Comparison of ENCODE assay signal across 8 cellular contexts in the genomic region with DNA sequence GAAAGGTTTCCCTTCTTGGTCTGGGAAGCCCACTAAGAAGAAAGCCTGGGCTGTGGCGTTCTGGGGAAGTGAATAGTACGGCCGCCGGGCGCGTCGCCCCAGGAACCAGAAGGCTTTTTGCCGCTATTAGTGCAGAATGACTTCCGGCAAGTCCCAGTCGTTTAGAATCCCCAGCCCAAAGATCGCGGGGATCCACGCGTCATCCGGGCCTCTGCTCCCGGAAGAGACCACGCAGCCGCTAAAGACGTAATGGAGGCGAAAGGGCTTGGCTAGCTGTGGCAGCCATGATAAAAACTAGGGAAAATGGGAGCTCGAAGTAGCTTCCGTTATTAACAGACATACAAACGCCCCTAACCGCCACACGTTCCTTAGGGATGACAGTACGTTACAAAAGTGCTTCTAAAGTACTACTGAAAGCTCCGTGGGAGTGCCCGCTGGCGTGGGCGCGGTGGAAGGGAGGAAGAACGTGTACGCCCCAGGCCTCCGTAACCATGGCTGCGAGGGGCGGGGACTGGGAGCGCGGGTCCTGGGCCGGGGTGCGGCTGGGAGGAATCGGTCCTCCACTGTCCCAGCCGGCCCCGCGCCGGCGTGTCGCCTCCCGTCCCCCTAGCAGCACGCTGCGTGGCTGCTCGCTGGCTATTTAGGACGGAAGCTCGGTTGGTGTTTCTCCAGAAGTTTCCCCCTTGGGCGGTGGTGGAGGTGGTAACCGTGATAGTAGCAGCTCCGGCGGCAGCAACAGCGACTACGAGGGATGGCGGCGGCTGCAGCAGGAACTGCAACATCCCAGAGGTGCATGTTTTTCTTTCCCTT. TPM values are rescaled to one million over a fixed set of nuclear protein-coding genes. Genes with fewer than 3 reads are reported as not detected.
DNase-seq lines count a peak whose midpoint lies in the region; ATAC-seq and TF ChIP-seq lines count a peak whose summit lies in the region.

SUGT1 (plus strand) TSS at position 667 of the 810 bp plus-strand sequence; CDS start at position 752, 85 bp downstream.

- ATAC-seq in GM21786 (IDR thresholded peaks at IDR 0.05; ENCODE audit: unreplicated experiment): peak; percentile 93

- H3K4me3 ChIP-seq in DOHH2 (ENCODE audit: low read length): peak within 1 kb of the TSS; percentile 86
- H3K4me3 ChIP-seq in Peyer's patch: peak within 1 kb of the TSS; percentile 56 to 85 (median 70)
- H3K4me3 ChIP-seq in esophagus squamous epithelium: peak within 1 kb of the TSS; percentile 79 to 89 (median 85)

- TF ChIP-seq CTCF in DOHH2 (IDR thresholded peaks at IDR 0.05; ENCODE audit: low read depth, low read length, poor library complexity, severe bottlenecking) (peak; percentile 67), Peyer's patch (IDR thresholded peaks at IDR 0.05) (peak; percentile 16 to 72 (median 64)), esophagus squamous epithelium (IDR thresholded peaks at IDR 0.05) (peak in 5 of 6 experiments; percentile 49 to 77 (median 71))

- H3K4me2 ChIP-seq in DOHH2 (ENCODE audit: low read length): peak within 1 kb of the TSS; percentile 92

- H3K9me3 ChIP-seq in DOHH2 (ENCODE audit: control insufficient read depth, insufficient read depth, low read length): no peaks in the 10 kb centered on the region
- H3K9me3 ChIP-seq in KOPT-K1 (ENCODE audit: insufficient read depth, low read length, poor library complexity, severe bottlenecking): no peaks in the 10 kb centered on the region
- H3K9me3 ChIP-seq in Peyer's patch: no peaks in the 10 kb centered on the region
- no peaks in the 10 kb centered on the region for H3K9me3 ChIP-seq in esophagus squamous epithelium

- DNase-seq in Peyer's patch: peak; percentile 97 to 99 (median 99)
- peak; percentile 96 for DNase-seq in activated T-cell treated with anti-CD3 and anti-CD28 coated beads, Interleukin-2, amount 50 U/mL, for 48 hours
- DNase-seq in esophagus squamous epithelium (lab: John Stamatoyannopoulos, UW): peak; percentile 86
- DNase-seq in myocyte (ENCODE audit: low read depth): peak; percentile 99
- peak; percentile 89 to 94 for DNase-seq in stimulated activated CD8-positive, alpha-beta memory T cell treated with anti-CD3 and anti-CD28 coated beads, Interleukin-7, amount 100 ng/mL, for 48 hours (ENCODE audit: extremely low read depth in 1 of 2, low read depth in 1 of 2)

- peaks cover 7% of the 10 kb centered on the region; the same call in 1 of the 2 replicates for H4K20me1 ChIP-seq in DOHH2 (ENCODE audit: control insufficient read depth, insufficient read depth, low read depth, low read length)

- H3K4me1 ChIP-seq in DOHH2 (ENCODE audit: control insufficient read depth, low read length) (peaks cover 37% of the 10 kb centered on the region), Peyer's patch (peaks cover 0 to 31% (median 3%) of the 10 kb centered on the region in 4 donors), esophagus squamous epithelium (peaks cover 8 to 52% (median 33%) of the 10 kb centered on the region in 3 donors)

- H3K36me3 ChIP-seq in DOHH2 (ENCODE audit: control insufficient read depth, low read length) (peaks cover 71% of the 10 kb centered on the region), KOPT-K1 (ENCODE audit: insufficient read depth, low read length) (peaks cover 49% of the 10 kb centered on the region), Peyer's patch (peaks cover 0 to 12% (median 0%) of the 10 kb centered on the region in 3 donors), esophagus squamous epithelium (peaks cover 0 to 16% (median 3%) of the 10 kb centered on the region in 3 donors)

- H3K27ac ChIP-seq in DOHH2 (ENCODE audit: low read depth, low read length) (peak within 1 kb of the TSS; percentile 85), KOPT-K1 (ENCODE audit: low read depth, low read length, poor library complexity, severe bottlenecking) (peak within 1 kb of the TSS; percentile 98), Peyer's patch (peak within 1 kb of the TSS; percentile 88 to 97 (median 89)), esophagus squamous epithelium (peak within 1 kb of the TSS; percentile 95 to 98 (median 96))

- H3K79me2 ChIP-seq in DOHH2 (ENCODE audit: control insufficient read depth, low read length): peaks cover 74% of the 10 kb centered on the region

- TF ChIP-seq POLR2A in Peyer's patch (IDR thresholded peaks at IDR 0.05) (peak; percentile 63 to 88), esophagus squamous epithelium (IDR thresholded peaks at IDR 0.05) (peak in 3 of 4 donors; percentile 55 to 86 (median 75))

- no peaks in the 10 kb centered on the region for H3K9me2 ChIP-seq in DOHH2 (replicated peaks; ENCODE audit: control insufficient read depth, low read length)

- 0 to 1% methylated on average over 28 to 30 of the region's 61 CpGs for WGBS in esophagus squamous epithelium, 2 donors

- intact Hi-C loops in esophagus squamous epithelium (cut with DNase I): no loop called here

- no peaks in the 10 kb centered on the region for H3F3A ChIP-seq in DOHH2 (ENCODE audit: control insufficient read depth, insufficient read depth)

- H3K27me3 ChIP-seq in DOHH2 (ENCODE audit: control insufficient read depth, low read length) (no peaks in the 10 kb centered on the region), Peyer's patch (no peaks in the 10 kb centered on the region), esophagus squamous epithelium (no peaks in the 10 kb centered on the region)

RNA-seq across cellular contexts. Expression of gene SUGT1, which starts in this region (rescaled TPM):
- 10 to 100 TPM; 22.4 to 49.5 (median 27.5) TPM for total RNA-seq in Peyer's patch
- 10 to 100 TPM; 22.1 to 35.8 (median 30.7) TPM for total RNA-seq in esophagus squamous epithelium
- 38.1 and 43.7 TPM in 2 replicates for total RNA-seq in myocyte
- 31.1 TPM for polyA plus RNA-seq in myocyte (2012)

Comparison
In these comparisons a context has a peak if more than half of its experiments do, and no peak if none do; other contexts are left out.
1. Peak in every context shown above with its lines: DNase-seq, ATAC-seq, H3K4me3 ChIP-seq and H3K27ac ChIP-seq.